In genomic region chr1:97331165-97331564, GRCh38 we compare ENCODE assay signal across 23 cellular contexts.
DNase-seq lines count a peak whose midpoint lies in the region; ATAC-seq and TF ChIP-seq lines count a peak whose summit lies in the region.
"Had no signal": no experiment of that assay in that cellular context is flagged by ENCODE, and none has a peak within 500 bp of the region (broad histone marks: within the 10 kb centered on the region; RNA-seq: fewer than 3 reads in every experiment).

No MANE protein-coding gene starts in this region.

- no peak overlapping the region for H3K4me2 ChIP-seq in OCI-LY7 (ENCODE audit: low read length)
- no peak overlapping the region for H3K4me2 ChIP-seq in neural progenitor cell
- H3K4me2 ChIP-seq: KMS-11 had no signal

- no TSS peak for BruUV-seq in OCI-LY7 (replicated peaks; lab: Mats Ljungman, UMichigan)

- H3K79me2 ChIP-seq in OCI-LY7 (ENCODE audit: insufficient read depth, low read depth, low read length): no peaks in the 10 kb centered on the region
- no peaks in the 10 kb centered on the region for H3K79me2 ChIP-seq in neural progenitor cell (ENCODE audit: low read depth)

- H3K4me3 Mint-ChIP-seq in naive B cell (peak overlapping the region in 1 of 8 donors; percentile 44), neural progenitor cell (no peak overlapping the region)
- no peak overlapping the region for H3K4me3 Mint-ChIP-seq in CD4-positive, alpha-beta T cell
- H3K4me3 Mint-ChIP-seq in activated T-helper 1 cell treated with anti-CD3 and anti-CD28 coated beads, Interleukin-12 subunit alpha, Interleukin-12 subunit beta, Interleukin-2, Interleukin-4 antibody, amounts not matched to agents 30 ng/mL and 10 ng/mL and 1 ng/mL, durations not matched to agents 14 hours and 24 hours and 36 hours: no peak overlapping the region
- H3K4me3 Mint-ChIP-seq: IgD-negative memory B cell had no signal

- H3F3A ChIP-seq in neural progenitor cell (ENCODE audit: low read depth): no peaks in the 10 kb centered on the region

- H3K27me3 Mint-ChIP-seq in naive B cell (no peaks in the 10 kb centered on the region), neural progenitor cell (ENCODE audit: insufficient read depth, low read depth) (peaks cover 2% of the 10 kb centered on the region)
- no peaks in the 10 kb centered on the region for H3K27me3 Mint-ChIP-seq in CD4-positive, alpha-beta T cell
- no peaks in the 10 kb centered on the region for H3K27me3 Mint-ChIP-seq in activated T-helper 1 cell treated with anti-CD3 and anti-CD28 coated beads, Interleukin-12 subunit alpha, Interleukin-12 subunit beta, Interleukin-2, Interleukin-4 antibody, amounts not matched to agents 30 ng/mL and 10 ng/mL and 1 ng/mL, durations not matched to agents 14 hours and 24 hours and 36 hours (ENCODE audit: insufficient read depth)
- H3K27me3 Mint-ChIP-seq: IgD-negative memory B cell had no signal

- DNase-seq in GM12865 (ENCODE audit: low read depth): peak; percentile 5
- DNase-seq in OCI-LY7 (ENCODE audit: low spot score): peak; percentile 18
- no peak for DNase-seq in naive B cell
- no peak for DNase-seq in neural progenitor cell (ENCODE audit: low spot score)
- DNase-seq in CD4-positive, alpha-beta T cell: no peak
- DNase-seq in activated T-helper 1 cell treated with anti-CD3 and anti-CD28 coated beads, Interleukin-12 subunit alpha, Interleukin-12 subunit beta, Interleukin-2, Interleukin-4 antibody, amounts not matched to agents 30 ng/mL and 10 ng/mL and 1 ng/mL, durations not matched to agents 14 hours and 24 hours and 36 hours (ENCODE audit: low spot score): no peak
- no peak for DNase-seq in heart left ventricle
- DNase-seq: 8988T, ACHN, BE2C, DMS153, H7, NCI-H1092 treated with DMSO at 0.1 percent for 48 hours, NCI-H1436 treated with DMSO at 0.1 percent for 48 hours, NCI-H1930, NCI-H2107, NCI-H446, NCI-H524 treated with DMSO at 0.1 percent for 48 hours, NCI-H774, PC-3 had no signal

- no peak overlapping the region for H2AFZ ChIP-seq in OCI-LY7 (ENCODE audit: low read length)
- no peak overlapping the region for H2AFZ ChIP-seq in neural progenitor cell (replicated peaks)

- no peaks in the 10 kb centered on the region for H3K9me3 Mint-ChIP-seq in naive B cell
- H3K9me3 Mint-ChIP-seq in neural progenitor cell: no peaks in the 10 kb centered on the region
- H3K9me3 Mint-ChIP-seq in CD4-positive, alpha-beta T cell: no peaks in the 10 kb centered on the region
- H3K9me3 Mint-ChIP-seq in activated T-helper 1 cell treated with anti-CD3 and anti-CD28 coated beads, Interleukin-12 subunit alpha, Interleukin-12 subunit beta, Interleukin-2, Interleukin-4 antibody, amounts not matched to agents 30 ng/mL and 10 ng/mL and 1 ng/mL, durations not matched to agents 14 hours and 24 hours and 36 hours: no peaks in the 10 kb centered on the region

- no peak for TF ChIP-seq POLR2A in heart left ventricle (IDR thresholded peaks at IDR 0.05)

- H3K4me1 Mint-ChIP-seq in naive B cell (peaks cover 0 to 9% (median 6%) of the 10 kb centered on the region in 3 donors), neural progenitor cell (no peaks in the 10 kb centered on the region)
- H3K4me1 Mint-ChIP-seq in CD4-positive, alpha-beta T cell (ENCODE audit: low read depth): no peaks in the 10 kb centered on the region
- H3K4me1 Mint-ChIP-seq in activated T-helper 1 cell treated with anti-CD3 and anti-CD28 coated beads, Interleukin-12 subunit alpha, Interleukin-12 subunit beta, Interleukin-2, Interleukin-4 antibody, amounts not matched to agents 30 ng/mL and 10 ng/mL and 1 ng/mL, durations not matched to agents 14 hours and 24 hours and 36 hours (ENCODE audit: low read depth): no peaks in the 10 kb centered on the region
- H3K4me1 Mint-ChIP-seq: IgD-negative memory B cell had no signal

- no peaks in the 10 kb centered on the region for H3K9me3 ChIP-seq in OCI-LY7 (ENCODE audit: low read length)
- H3K9me3 ChIP-seq in neural progenitor cell (ENCODE audit: low read depth): no peaks in the 10 kb centered on the region
- H3K9me3 ChIP-seq in CD4-positive, alpha-beta T cell (ENCODE audit: control insufficient read depth, low read length): no peaks in the 10 kb centered on the region
- no peaks in the 10 kb centered on the region for H3K9me3 ChIP-seq in heart left ventricle
- H3K9me3 ChIP-seq: BE2C had no signal

- H3K4me1 ChIP-seq in OCI-LY7 (ENCODE audit: insufficient read depth, low read length, poor library complexity, severe bottlenecking): no peaks in the 10 kb centered on the region
- peaks cover 3% of the 10 kb centered on the region for H3K4me1 ChIP-seq in neural progenitor cell
- H3K4me1 ChIP-seq in heart left ventricle: peaks cover 0 to 5% (median 0%) of the 10 kb centered on the region in 12 donors

- no peaks in the 10 kb centered on the region for H3K9me2 ChIP-seq in OCI-LY7 (ENCODE audit: insufficient read depth, low read length)

- no peak overlapping the region for H3K9ac ChIP-seq in neural progenitor cell
- H3K9ac ChIP-seq: KMS-11 had no signal

- H3K27ac Mint-ChIP-seq in naive B cell: peak overlapping the region in 1 of 6 donors; percentile 34
- no peak overlapping the region for H3K27ac Mint-ChIP-seq in neural progenitor cell
- no peak overlapping the region for H3K27ac Mint-ChIP-seq in CD4-positive, alpha-beta T cell
- H3K27ac Mint-ChIP-seq in activated T-helper 1 cell treated with anti-CD3 and anti-CD28 coated beads, Interleukin-12 subunit alpha, Interleukin-12 subunit beta, Interleukin-2, Interleukin-4 antibody, amounts not matched to agents 30 ng/mL and 10 ng/mL and 1 ng/mL, durations not matched to agents 14 hours and 24 hours and 36 hours: no peak overlapping the region
- H3K27ac Mint-ChIP-seq: IgD-negative memory B cell had no signal

- H3K36me3 Mint-ChIP-seq in naive B cell: peaks cover 0 to 6% of the 10 kb centered on the region in 2 donors
- H3K36me3 Mint-ChIP-seq in neural progenitor cell: no peaks in the 10 kb centered on the region
- peaks cover 3% of the 10 kb centered on the region for H3K36me3 Mint-ChIP-seq in CD4-positive, alpha-beta T cell (ENCODE audit: low read depth)
- no peaks in the 10 kb centered on the region for H3K36me3 Mint-ChIP-seq in activated T-helper 1 cell treated with anti-CD3 and anti-CD28 coated beads, Interleukin-12 subunit alpha, Interleukin-12 subunit beta, Interleukin-2, Interleukin-4 antibody, amounts not matched to agents 30 ng/mL and 10 ng/mL and 1 ng/mL, durations not matched to agents 14 hours and 24 hours and 36 hours (ENCODE audit: low read depth)
- H3K36me3 Mint-ChIP-seq: IgD-negative memory B cell had no signal

- H4K20me1 ChIP-seq in OCI-LY7 (ENCODE audit: insufficient read depth, low read length) (no peaks in the 10 kb centered on the region), neural progenitor cell (ENCODE audit: low read depth) (no peaks in the 10 kb centered on the region)

- no peak overlapping the region for H3K27ac ChIP-seq in OCI-LY7 (ENCODE audit: low read depth, low read length, poor library complexity, severe bottlenecking)
- H3K27ac ChIP-seq in neural progenitor cell: no peak overlapping the region
- no peak overlapping the region for H3K27ac ChIP-seq in CD4-positive, alpha-beta T cell (ENCODE audit: low read depth, low read length)
- H3K27ac ChIP-seq in heart left ventricle: no peak overlapping the region
- H3K27ac ChIP-seq: KMS-11 had no signal

- ATAC-seq in HG03342 (IDR thresholded peaks at IDR 0.05; ENCODE audit: unreplicated experiment): peak; percentile 69
- ATAC-seq in naive B cell (ENCODE audit: low read depth in 2 of 2): peak; percentile 62 to 63
- ATAC-seq in CD4-positive, alpha-beta T cell (ENCODE audit: poor library complexity): no peak
- ATAC-seq in heart left ventricle: no peak
- ATAC-seq: PC-3 had no signal

- WGBS in heart left ventricle, 4 donors: 94 to 98% (median 96%) methylated on average over 8 of the region's 8 CpGs

- H3K36me3 ChIP-seq in OCI-LY7 (ENCODE audit: insufficient read depth, low read length) (no peaks in the 10 kb centered on the region), neural progenitor cell (no peaks in the 10 kb centered on the region), heart left ventricle (no peaks in the 10 kb centered on the region)
- H3K36me3 ChIP-seq: BE2C had no signal

- no peaks in the 10 kb centered on the region for H3K27me3 ChIP-seq in neural progenitor cell
- no peaks in the 10 kb centered on the region for H3K27me3 ChIP-seq in CD4-positive, alpha-beta T cell (ENCODE audit: control insufficient read depth, insufficient read depth, low read length)
- no peaks in the 10 kb centered on the region for H3K27me3 ChIP-seq in heart left ventricle
- H3K27me3 ChIP-seq: BE2C had no signal

- POLR2A ChIA-PET in OCI-LY7 (lab: Charles Lee): no interaction called here
- POLR2A ChIA-PET in CD4-positive, alpha-beta T cell (lab: Charles Lee): no interaction called here

- intact Hi-C loops in OCI-LY7 (cut with micrococcal nuclease; ENCODE audit: unreplicated experiment): no loop called here
- intact Hi-C loops in CD4-positive, alpha-beta T cell (cut with DNase I, micrococcal nuclease): no loop called here
- intact Hi-C loops in activated T-helper 1 cell treated with anti-CD3 and anti-CD28 coated beads, Interleukin-12 subunit alpha, Interleukin-12 subunit beta, Interleukin-2, Interleukin-4 antibody, amounts not matched to agents 30 ng/mL and 10 ng/mL and 1 ng/mL, durations not matched to agents 14 hours and 24 hours and 36 hours (cut with micrococcal nuclease): no loop called here
- intact Hi-C loops in heart left ventricle (cut with DNase I): loop anchor here in 1 of 10 donors (10.0 kb wide), 1 partner anchor 184 kb away; no protein-coding TSS in a partner anchor

- no peak for TF ChIP-seq CTCF in GM12865 (IDR thresholded peaks at IDR 0.05; ENCODE audit: insufficient read depth, low read depth, low read length, missing control alignments)
- no peak for TF ChIP-seq CTCF in OCI-LY7 (conservative IDR thresholded peaks at IDR 0.05; ENCODE audit: low read length)
- no peak for TF ChIP-seq CTCF in neural progenitor cell (IDR thresholded peaks at IDR 0.05)
- TF ChIP-seq CTCF in CD4-positive, alpha-beta T cell (IDR thresholded peaks at IDR 0.05): no peak
- no peak for TF ChIP-seq CTCF in heart left ventricle (IDR thresholded peaks at IDR 0.05)

- CTCF ChIA-PET in OCI-LY7 (lab: Charles Lee; ENCODE audit: unreplicated experiment): no interaction called here
- CTCF ChIA-PET in CD4-positive, alpha-beta T cell (lab: Charles Lee): no interaction called here

- H3K4me3 ChIP-seq in GM12865 (ENCODE audit: low read depth, low read length) (no peak overlapping the region), OCI-LY7 (ENCODE audit: low read depth, low read length, poor library complexity, severe bottlenecking) (no peak overlapping the region), neural progenitor cell (no peak overlapping the region), heart left ventricle (no peak overlapping the region)

Comparison
In these comparisons a context has a peak if more than half of its experiments do, and no peak if none do; other contexts are left out.
1. DNase-seq: peak in GM12865 (single experiment) and OCI-LY7 (single experiment); none in naive B cell (single experiment), neural progenitor cell (single experiment), CD4-positive, alpha-beta T cell (0 of 10), activated T-helper 1 cell treated with anti-CD3 and anti-CD28 coated beads, Interleukin-12 subunit alpha, Interleukin-12 subunit beta, Interleukin-2, Interleukin-4 antibody, amounts not matched to agents 30 ng/mL and 10 ng/mL and 1 ng/mL, durations not matched to agents 14 hours and 24 hours and 36 hours (single experiment) and heart left ventricle (0 of 5).
2. ATAC-seq: peak in HG03342 (single experiment) and naive B cell (2 of 2); none in CD4-positive, alpha-beta T cell (single experiment) and heart left ventricle (0 of 4).